8 cellular contexts compared by ENCODE assay signal in genomic region chr12:6199531-6200265, GRCh38. TPM values are rescaled to one million over a fixed set of nuclear protein-coding genes. Genes with fewer than 3 reads are reported as not detected.
A peak's percentile ranks its signal among the peaks of the same experiment; 100 is the strongest.
DNase-seq lines count a peak whose midpoint lies in the region; ATAC-seq and TF ChIP-seq lines count a peak whose summit lies in the region.

No MANE protein-coding gene starts in this region.

- H3K27ac ChIP-seq in AG04450 (ENCODE audit: low read depth, low read length), result no peak overlapping the region
- no peak overlapping the region for H3K27ac ChIP-seq in KMS-11
- H3K27ac ChIP-seq in left lung, result peak overlapping the region; percentile 87 to 93
- H3K27ac ChIP-seq in thymus (ENCODE audit: low read depth), result peak overlapping the region; percentile 71

- no peaks in the 10 kb centered on the region for H3K9me3 Mint-ChIP-seq in brain

- intact Hi-C loops in left lung (cut with DNase I), result loop anchor here (5.0 to 10.0 kb wide), 2 partner anchors 65 to 78 kb away; no protein-coding TSS in a partner anchor

- no peak overlapping the region for H3K9ac ChIP-seq in KMS-11

- H3K4me3 ChIP-seq in AG04450 (ENCODE audit: low read depth, low read length) (peak overlapping the region; percentile 83), KMS-11 (IDR thresholded peaks at IDR 0.05; ENCODE audit: insufficient read depth, low read depth, low read length) (no peak overlapping the region), left lung (peak overlapping the region; percentile 29 to 68), thymus (ENCODE audit: low read length) (peak overlapping the region; percentile 63)

- peaks cover 70% of the 10 kb centered on the region for H3K4me1 Mint-ChIP-seq in brain

- H4K20me1 ChIP-seq in KMS-11 (ENCODE audit: insufficient read depth), result no peaks in the 10 kb centered on the region

- H3K36me3 ChIP-seq in KMS-11 (ENCODE audit: insufficient read depth), result no peaks in the 10 kb centered on the region
- H3K36me3 ChIP-seq in left lung, result no peaks in the 10 kb centered on the region
- H3K36me3 ChIP-seq in thymus (ENCODE audit: control insufficient read depth, insufficient read depth), result no peaks in the 10 kb centered on the region

- H3K27ac Mint-ChIP-seq in brain, result peak overlapping the region; percentile 17 to 83 (median 71)

- H3K36me3 Mint-ChIP-seq in brain, result no peaks in the 10 kb centered on the region

- peak overlapping the region; percentile 79 to 86 (median 81) for H3K4me3 Mint-ChIP-seq in brain

- no peaks in the 10 kb centered on the region for H3K27me3 ChIP-seq in AG04450 (ENCODE audit: control insufficient read depth, insufficient read depth, low read length)
- H3K27me3 ChIP-seq in KMS-11 (ENCODE audit: insufficient read depth, low read depth), result no peaks in the 10 kb centered on the region
- H3K27me3 ChIP-seq in left lung, result peaks cover 0 to 41% of the 10 kb centered on the region in 2 donors
- H3K27me3 ChIP-seq in thymus (ENCODE audit: control insufficient read depth, insufficient read depth), result peaks cover 14% of the 10 kb centered on the region

- H2AFZ ChIP-seq in KMS-11 (ENCODE audit: low read depth), result peak overlapping the region; percentile 90

- peak overlapping the region; percentile 60 for H3K4me2 ChIP-seq in KMS-11

- H3K4me1 ChIP-seq in KMS-11 (ENCODE audit: low read depth, poor library complexity, severe bottlenecking) (peaks cover 11% of the 10 kb centered on the region), left lung (peaks cover 19 to 60% of the 10 kb centered on the region in 2 donors), thymus (ENCODE audit: control insufficient read depth, insufficient read depth, low read length) (peaks cover 9% of the 10 kb centered on the region)

- POLR2A ChIA-PET in AG04450 (lab: Yijun Ruan, JAX), result no interaction called here

- peaks cover 55% of the 10 kb centered on the region for H3K27me3 Mint-ChIP-seq in brain

- H3K79me2 ChIP-seq in KMS-11 (ENCODE audit: insufficient read depth, low read depth), result no peaks in the 10 kb centered on the region

- H3K9me3 ChIP-seq in AG04450 (ENCODE audit: control insufficient read depth, insufficient read depth, low read length), result no peaks in the 10 kb centered on the region; the same call in 1 of the 2 replicates
- H3K9me3 ChIP-seq in left lung, result no peaks in the 10 kb centered on the region
- no peaks in the 10 kb centered on the region for H3K9me3 ChIP-seq in thymus (ENCODE audit: control insufficient read depth)

- 15% methylated on average over 44 of the region's 44 CpGs for WGBS in thymus

- CTCF ChIA-PET in AG04450 (lab: Charles Lee), result interaction anchor here (1.0 to 3.6 kb wide), 2 partner anchors 80 to 135 kb away, joined by 3 to 14 read pairs; no protein-coding TSS in a partner anchor

- DNase-seq in AG04450 (ENCODE audit: low read depth, low spot score), result no peak
- DNase-seq in left lung, result peak; percentile 70 to 86
- DNase-seq in GM13976 (ENCODE audit: low spot score), result no peak
- DNase-seq in activated CD4-positive, CD25-positive, alpha-beta regulatory T cell (lab: John Stamatoyannopoulos, UW), result no peak
- DNase-seq in NCI-H510A treated with DMSO at 0.1 percent for 48 hours (lab: John Stamatoyannopoulos, UW), result no peak

- peak; percentile 15 for ATAC-seq in left lung

- in situ Hi-C loops in GM13976 (cut with MboI; ENCODE audit: low sequenced_read_pairs, unreplicated experiment), result loop anchor here (10.0 kb wide), 1 partner anchor 85 kb away; no protein-coding TSS in a partner anchor

- TF ChIP-seq CTCF in AG04450 (IDR thresholded peaks at IDR 0.05; ENCODE audit: low read depth, low read length) (no peak), KMS-11 (conservative IDR thresholded peaks at IDR 0.05; ENCODE audit: low read depth, low read length) (no peak), brain (conservative IDR thresholded peaks at IDR 0.05) (no peak), left lung (IDR thresholded peaks at IDR 0.05) (no peak), GM13976 (IDR thresholded peaks at IDR 0.05; ENCODE audit: borderline replicate concordance, control extremely low read depth, extremely low read depth, insufficient read depth, missing control alignments) (no peak)

RNA-seq across cellular contexts. Expression of gene CD9, which starts 0.5 kb away (rescaled TPM):
- polyA plus RNA-seq in AG04450 (2011; rRNA removed), result 152 and 177 TPM in 2 replicates
- 91.4 and 91.9 TPM in 2 replicates for polyA minus RNA-seq in AG04450 (2011; rRNA and poly(A)+ RNA removed)
- polyA plus RNA-seq in brain (ENCODE audit: insufficient read depth, low read depth, low replicate concordance), result 131 TPM
- total RNA-seq in left lung, result 100 to 1,000 TPM; 416 to 512 TPM
- polyA plus RNA-seq in thymus, result 198 TPM

Comparison
In these comparisons a context has a peak if more than half of its experiments do, and no peak if none do; other contexts are left out.
1. DNase-seq: peak in left lung (2 of 2); none in AG04450 (single experiment), GM13976 (single experiment), activated CD4-positive, CD25-positive, alpha-beta regulatory T cell (0 of 4) and NCI-H510A treated with DMSO at 0.1 percent for 48 hours (single experiment).
2. H3K27ac ChIP-seq: peak in left lung (2 of 2) and thymus (single experiment); none in AG04450 (single experiment) and KMS-11 (single experiment).